In the genomic region with DNA sequence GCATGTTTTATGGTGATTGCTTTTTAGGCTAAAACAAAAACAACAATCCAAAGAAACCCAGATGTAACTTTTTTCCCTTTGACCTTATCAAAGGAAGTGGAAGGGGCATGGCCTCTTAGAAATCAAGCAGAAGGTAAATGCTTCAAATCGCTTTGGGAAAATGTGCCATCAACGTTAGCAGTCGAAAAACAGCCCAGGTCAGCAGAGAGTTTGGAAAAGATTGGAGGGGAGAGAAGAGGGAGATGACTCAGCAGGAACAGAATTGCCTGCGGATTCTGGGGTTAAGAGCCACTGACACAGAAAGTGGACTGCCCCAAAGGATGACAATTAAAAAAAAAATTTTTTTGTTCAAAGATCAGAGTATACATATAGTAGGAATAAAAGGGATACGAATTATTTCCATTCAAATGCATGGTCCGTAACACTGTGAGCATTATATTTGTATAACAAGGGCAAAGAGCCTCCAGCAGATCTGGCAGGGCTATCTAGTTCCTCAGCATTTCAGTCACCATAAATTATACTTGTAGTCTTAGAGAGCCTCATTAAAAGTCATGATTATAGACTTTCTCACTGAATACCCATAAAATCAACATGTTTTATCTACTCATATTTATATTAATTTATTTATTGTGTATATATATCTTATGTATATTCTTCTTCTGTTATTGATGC, we compare ENCODE assay signal across 1 cellular context.
TF ChIP-seq lines count a peak whose summit lies in the region.

No MANE protein-coding gene starts in this region.

TF ChIP-seq in HepG2, 621 proteins besides CTCF, POLR2A, EP300 and RAD21:
- TF ChIP-seq NONO (IDR thresholded peaks at IDR 0.05) (no peak), NONO (CRISPR knock-in tag; conservative IDR thresholded peaks at IDR 0.05) (no peak), NFE2L2 (IDR thresholded peaks at IDR 0.05; ENCODE audit: low read length) (peak; percentile 48; the same call in 1 of the 2 replicates)
